In the genomic region with DNA sequence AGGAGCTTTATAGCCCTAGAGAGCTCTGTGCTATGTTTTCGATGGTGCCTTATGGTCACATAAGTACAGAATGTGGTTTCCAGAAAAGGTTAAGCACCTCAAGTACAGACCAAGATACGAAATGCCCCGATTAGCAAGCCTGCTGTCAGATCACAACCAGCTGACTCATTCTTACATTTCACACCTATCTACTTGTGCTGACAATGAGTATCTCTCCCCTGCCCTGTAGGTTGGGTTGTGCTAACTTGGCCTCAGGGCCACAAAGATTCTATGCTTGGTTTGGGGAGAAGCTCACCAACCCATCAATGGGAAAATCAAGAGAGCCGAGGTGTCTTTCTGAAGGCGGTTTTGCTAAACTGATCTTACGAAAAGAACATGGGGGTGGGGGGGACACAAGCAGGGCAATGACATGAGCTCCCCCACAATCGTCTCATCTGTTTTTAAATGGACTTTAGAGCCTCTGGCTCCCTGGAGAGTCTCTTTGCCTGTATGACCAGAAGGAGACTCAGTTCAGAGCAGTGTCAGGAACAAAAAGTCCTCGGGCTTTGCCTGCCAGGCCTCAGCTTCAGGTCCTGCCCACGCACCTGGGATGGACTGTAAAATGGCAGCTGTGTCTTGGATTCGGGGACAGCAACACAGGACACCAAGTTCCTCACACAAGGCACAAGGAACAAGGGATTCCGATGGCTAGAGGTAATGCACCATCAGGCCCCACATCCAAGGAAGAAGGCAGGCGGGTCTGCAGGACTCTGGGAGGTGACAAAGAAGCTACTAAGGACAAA, we compare ENCODE assay signal across 8 cellular contexts. TPM values are rescaled to one million over a fixed set of nuclear protein-coding genes. Genes with fewer than 3 reads are reported as not detected.
DNase-seq lines count a peak whose midpoint lies in the region; ATAC-seq lines count a peak whose summit lies in the region.

No MANE protein-coding gene starts in this region.

- H2AK5ac ChIP-seq in mesendoderm (ENCODE audit: low read length), result no peak overlapping the region

- no peaks in the 10 kb centered on the region for H3K79me2 ChIP-seq in mesendoderm (ENCODE audit: control insufficient read depth, insufficient read depth, low read length)

- H4K5ac ChIP-seq in mesendoderm (ENCODE audit: low read length), result no peak overlapping the region

- H3K27ac ChIP-seq in mesendoderm (ENCODE audit: low read depth, low read length), result peak overlapping the region; percentile 24

- peaks cover 1% of the 10 kb centered on the region for H3K79me1 ChIP-seq in mesendoderm (ENCODE audit: low read length)

- H2BK5ac ChIP-seq in mesendoderm (ENCODE audit: low read length), result no peak overlapping the region

- ATAC-seq in GM19043 (IDR thresholded peaks at IDR 0.05; ENCODE audit: low read depth, unreplicated experiment) (peak; percentile 97), HG03060 (IDR thresholded peaks at IDR 0.05; ENCODE audit: low read depth, unreplicated experiment) (peak; percentile 91)

- H2BK120ac ChIP-seq in mesendoderm (ENCODE audit: low read depth, low read length), result no peak overlapping the region

- no peak overlapping the region for H2BK15ac ChIP-seq in mesendoderm (replicated peaks; ENCODE audit: low read depth)

- H3K36me3 ChIP-seq in mesendoderm (ENCODE audit: control insufficient read depth, insufficient read depth, low read length), result peaks cover 3% of the 10 kb centered on the region

- no peak overlapping the region for H4K8ac ChIP-seq in mesendoderm (ENCODE audit: low read depth, low read length)

- H3K56ac ChIP-seq in mesendoderm (ENCODE audit: low read length), result peak overlapping the region; percentile 12

- H3K4ac ChIP-seq in mesendoderm (ENCODE audit: low read depth, low read length), result no peak overlapping the region

- no peak overlapping the region for H3K18ac ChIP-seq in mesendoderm (ENCODE audit: low read length)

- no peak overlapping the region for H3K4me2 ChIP-seq in mesendoderm (ENCODE audit: low read length)

- DNase-seq in activated T-cell treated with anti-CD3 and anti-CD28 coated beads for 4 hours (peak; percentile 29), mesendoderm (peak; percentile 86), NCI-H1436 (lab: John Stamatoyannopoulos, UW) (no peak), NCI-H128 (lab: John Stamatoyannopoulos, UW; ENCODE audit: unreplicated experiment) (no peak), NCI-H1105 treated with DMSO at 0.1 percent for 48 hours (lab: John Stamatoyannopoulos, UW) (no peak), NCI-H2227 treated with DMSO at 0.1 percent for 48 hours (lab: John Stamatoyannopoulos, UW) (no peak)

- no CpG with 5 or more reads among the region's 12 CpGs for WGBS in mesendoderm (ENCODE audit: extremely low coverage, insufficient coverage, low lambda C conversion rate)

- peaks cover 11% of the 10 kb centered on the region for H3K4me1 ChIP-seq in mesendoderm (ENCODE audit: control insufficient read depth, low read depth, low read length)

- H3K27me3 ChIP-seq in mesendoderm (ENCODE audit: insufficient read depth, low read length, poor library complexity), result no peaks in the 10 kb centered on the region

- peak overlapping the region; percentile 20 for H3K23ac ChIP-seq in mesendoderm (ENCODE audit: low read length)

- H3K4me3 ChIP-seq in mesendoderm (ENCODE audit: low read length), result no peak overlapping the region

- H3K9ac ChIP-seq in mesendoderm (ENCODE audit: low read length), result no peak overlapping the region

RNA-seq across cellular contexts. Expression of a gene that starts 55.1 kb away (rescaled TPM):
- polyA plus RNA-seq in mesendoderm (2013, experiment 1 of 2), result 9.4 TPM
- 9.3 TPM for polyA plus RNA-seq in mesendoderm (2013, experiment 2 of 2)

Comparison
In these comparisons a context has a peak if more than half of its experiments do, and no peak if none do; other contexts are left out.
1. DNase-seq: peak in activated T-cell treated with anti-CD3 and anti-CD28 coated beads for 4 hours (single experiment) and mesendoderm (single experiment); none in NCI-H1436 (single experiment), NCI-H128 (single experiment), NCI-H1105 treated with DMSO at 0.1 percent for 48 hours (single experiment) and NCI-H2227 treated with DMSO at 0.1 percent for 48 hours (single experiment).